Comparison of ENCODE assay signal across 16 cellular contexts in the genomic region with DNA sequence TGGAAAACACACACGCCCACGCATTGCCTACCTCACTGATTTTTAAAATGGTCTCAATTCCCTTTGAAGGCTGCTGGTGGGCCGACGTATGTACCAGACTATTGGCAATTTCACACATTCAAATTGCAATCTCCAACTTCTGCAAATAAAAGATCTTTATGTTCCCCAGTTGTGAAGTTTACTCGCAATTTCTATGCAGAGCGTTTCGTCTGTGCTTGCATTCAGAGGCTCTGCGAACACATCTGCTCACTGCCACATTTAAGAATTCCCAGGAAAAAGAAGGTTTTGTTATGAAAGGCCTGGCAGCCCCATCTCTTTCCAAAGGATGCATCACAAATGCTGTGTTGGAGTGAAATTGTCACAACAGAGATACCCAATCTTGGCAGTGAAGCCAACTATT.
DNase-seq lines count a peak whose midpoint lies in the region; TF ChIP-seq lines count a peak whose summit lies in the region.
"Had no signal": no experiment of that assay in that cellular context is flagged by ENCODE, and none has a peak within 500 bp of the region (broad histone marks: within the 10 kb centered on the region; RNA-seq: fewer than 3 reads in every experiment).

No MANE protein-coding gene starts in this region.

- no peaks in the 10 kb centered on the region for H3K79me2 ChIP-seq in OCI-LY7 (ENCODE audit: insufficient read depth, low read depth, low read length)

- H3K4me1 ChIP-seq in OCI-LY7 (ENCODE audit: insufficient read depth, low read length, poor library complexity, severe bottlenecking): peaks cover 55% of the 10 kb centered on the region
- peaks cover 11% of the 10 kb centered on the region for H3K4me1 ChIP-seq in suprapubic skin
- H3K4me1 ChIP-seq: BLaER1 treated with 17β-estradiol and CSF1 and Interleukin-3, amounts not matched to agents 10 nM and 100 nM had no signal

- intact Hi-C loops in OCI-LY7 (cut with micrococcal nuclease; ENCODE audit: unreplicated experiment): no loop called here
- intact Hi-C loops in dorsolateral prefrontal cortex (cut with DNase I): no loop called here

- no peaks in the 10 kb centered on the region for H4K20me1 ChIP-seq in OCI-LY7 (ENCODE audit: insufficient read depth, low read length)
- H4K20me1 ChIP-seq: BLaER1 treated with 17β-estradiol and CSF1 and Interleukin-3, amounts not matched to agents 10 nM and 100 nM had no signal

- DNase-seq in OCI-LY7 (ENCODE audit: low spot score) (no peak), dorsolateral prefrontal cortex (peak in 1 of 10 donors; percentile 21), medulla oblongata (ENCODE audit: extremely low spot score) (peak; percentile 5), foreskin fibroblast (no peak), NCI-H1105 (lab: John Stamatoyannopoulos, UW) (no peak), SK-N-DZ (ENCODE audit: low spot score) (no peak), suprapubic skin (ENCODE audit: low spot score in 2 of 2) (no peak)
- DNase-seq: 8988T; Calu3; CD8-positive, alpha-beta T cell; DMS79 treated with DMSO at 0.1 percent for 48 hours; GF-D8; GM23248; HCEC 1CT; IMR-90 had no signal

- WGBS in suprapubic skin: 98% methylated on average over 8 of the region's 8 CpGs

- peaks cover 13% of the 10 kb centered on the region; the same call in 1 of the 2 replicates for H3K36me3 ChIP-seq in OCI-LY7 (ENCODE audit: insufficient read depth, low read length)
- no peaks in the 10 kb centered on the region for H3K36me3 ChIP-seq in suprapubic skin
- H3K36me3 ChIP-seq: BLaER1 treated with 17β-estradiol and CSF1 and Interleukin-3, amounts not matched to agents 10 nM and 100 nM had no signal

- TF ChIP-seq CTCF in OCI-LY7 (conservative IDR thresholded peaks at IDR 0.05; ENCODE audit: low read length) (no peak), dorsolateral prefrontal cortex (IDR thresholded peaks at IDR 0.05 in 54 of 56, conservative IDR thresholded peaks at IDR 0.05 in 2 of 56; ENCODE audit: low read depth in 1 of 56, partially characterized antibody in 56 of 56) (no peak), foreskin fibroblast (IDR thresholded peaks at IDR 0.05; ENCODE audit: low read depth, low read length) (no peak), suprapubic skin (IDR thresholded peaks at IDR 0.05) (no peak)

- peak overlapping the region; percentile 3; the same call in 1 of the 2 replicates for H2AFZ ChIP-seq in OCI-LY7 (ENCODE audit: low read length)
- H2AFZ ChIP-seq: GM23248 had no signal

- POLR2A ChIA-PET in OCI-LY7 (lab: Charles Lee): interaction anchor here (0.6 kb wide), 1 partner anchor 941 kb away, joined by 3 read pairs; no protein-coding TSS in a partner anchor

- BruUV-seq in OCI-LY7 (replicated peaks; lab: Mats Ljungman, UMichigan): no TSS peak

- CTCF ChIA-PET in OCI-LY7 (lab: Charles Lee; ENCODE audit: unreplicated experiment): no interaction called here

- H3K27me3 ChIP-seq in dorsolateral prefrontal cortex (no peaks in the 10 kb centered on the region), suprapubic skin (no peaks in the 10 kb centered on the region)
- H3K27me3 ChIP-seq: BLaER1 treated with 17β-estradiol and CSF1 and Interleukin-3, amounts not matched to agents 10 nM and 100 nM had no signal

- no peak for TF ChIP-seq EP300 in suprapubic skin (IDR thresholded peaks at IDR 0.05)

- no peak overlapping the region for H3K27ac ChIP-seq in OCI-LY7 (ENCODE audit: low read depth, low read length, poor library complexity, severe bottlenecking)
- H3K27ac ChIP-seq in dorsolateral prefrontal cortex: peak overlapping the region in 46 of 59 donors; percentile 4 to 77 (median 53)
- H3K27ac ChIP-seq in suprapubic skin: no peak overlapping the region
- H3K27ac ChIP-seq: BLaER1 treated with 17β-estradiol and CSF1 and Interleukin-3, amounts not matched to agents 10 nM and 100 nM; GM23248 had no signal

- H3K9me2 ChIP-seq in OCI-LY7 (ENCODE audit: insufficient read depth, low read length): no peaks in the 10 kb centered on the region

- no peak overlapping the region for H3K4me3 ChIP-seq in OCI-LY7 (ENCODE audit: low read depth, low read length, poor library complexity, severe bottlenecking)
- no peak overlapping the region for H3K4me3 ChIP-seq in dorsolateral prefrontal cortex
- H3K4me3 ChIP-seq in foreskin fibroblast (ENCODE audit: low read depth in 1 of 2, low read length in 2 of 2): no peak overlapping the region
- H3K4me3 ChIP-seq in suprapubic skin: no peak overlapping the region
- H3K4me3 ChIP-seq: BLaER1 treated with 17β-estradiol and CSF1 and Interleukin-3, amounts not matched to agents 10 nM and 100 nM; GM23248 had no signal

- H3K9me3 ChIP-seq in OCI-LY7 (ENCODE audit: low read length) (peaks cover 28% of the 10 kb centered on the region), suprapubic skin (no peaks in the 10 kb centered on the region)

- TF ChIP-seq POLR2A in suprapubic skin (IDR thresholded peaks at IDR 0.05): no peak

- H3K4me2 ChIP-seq in OCI-LY7 (ENCODE audit: low read length): no peak overlapping the region
- H3K4me2 ChIP-seq: BLaER1 treated with 17β-estradiol and CSF1 and Interleukin-3, amounts not matched to agents 10 nM and 100 nM had no signal

Comparison
In these comparisons a context has a peak if more than half of its experiments do, and no peak if none do; other contexts are left out.
1. H3K27ac ChIP-seq: peak in dorsolateral prefrontal cortex (46 of 59); none in OCI-LY7 (single experiment) and suprapubic skin (single experiment).